In genomic region chr16:30535106-30535776, GRCh38 we compare ENCODE assay signal across 8 cellular contexts. TPM values are rescaled to one million over a fixed set of nuclear protein-coding genes. Genes with fewer than 3 reads are reported as not detected.
DNase-seq lines count a peak whose midpoint lies in the region; TF ChIP-seq lines count a peak whose summit lies in the region.

No MANE protein-coding gene starts in this region.

- H3F3A ChIP-seq in Loucy (ENCODE audit: low read depth): no peaks in the 10 kb centered on the region

- H3K56ac ChIP-seq in mesendoderm (ENCODE audit: low read length): peak overlapping the region; percentile 99

- TF ChIP-seq POLR2A in vagina (IDR thresholded peaks at IDR 0.05): no peak

- DNase-seq in activated gamma-delta T cell treated with Interleukin-2 at 50 U/mL for 16 hours: peak; percentile 27
- no peak for DNase-seq in activated gamma-delta T cell (lab: John Stamatoyannopoulos, UW)
- peak; percentile 78 for DNase-seq in mesendoderm
- no peak for DNase-seq in vagina (ENCODE audit: extremely low spot score in 2 of 2)
- no peak for DNase-seq in GDM1 (lab: John Stamatoyannopoulos, UW)
- DNase-seq in GM03348 (ENCODE audit: low spot score): no peak

- H3K4me3 ChIP-seq in Loucy (ENCODE audit: low read length, poor library complexity, severe bottlenecking) (peak overlapping the region; percentile 96), mesendoderm (ENCODE audit: low read length) (peak overlapping the region; percentile 70), vagina (peak overlapping the region; percentile 90 to 92)

- H4K5ac ChIP-seq in mesendoderm (ENCODE audit: low read length): peak overlapping the region; percentile 93

- no peak for TF ChIP-seq CTCF in Loucy (conservative IDR thresholded peaks at IDR 0.05; ENCODE audit: low read length)
- no peak for TF ChIP-seq CTCF in vagina (IDR thresholded peaks at IDR 0.05)

- no peak overlapping the region for H2BK120ac ChIP-seq in mesendoderm (ENCODE audit: low read depth, low read length)

- peak overlapping the region; percentile 96 for H2BK5ac ChIP-seq in mesendoderm (ENCODE audit: low read length)

- H2AK5ac ChIP-seq in mesendoderm (ENCODE audit: low read length): peak overlapping the region; percentile 83

- H2AFZ ChIP-seq in Loucy (ENCODE audit: low read length): peak overlapping the region; percentile 80

- H2BK15ac ChIP-seq in mesendoderm (replicated peaks; ENCODE audit: low read depth): no peak overlapping the region

- H3K4me1 ChIP-seq in Loucy (ENCODE audit: insufficient read depth, low read length, poor library complexity, severe bottlenecking) (peaks cover 10% of the 10 kb centered on the region), mesendoderm (ENCODE audit: control insufficient read depth, low read depth, low read length) (no peaks in the 10 kb centered on the region), vagina (peaks cover 38% of the 10 kb centered on the region)

- H3K27me3 ChIP-seq in Loucy (ENCODE audit: insufficient read depth, low read length, poor library complexity, severe bottlenecking) (no peaks in the 10 kb centered on the region), mesendoderm (ENCODE audit: insufficient read depth, low read length, poor library complexity) (no peaks in the 10 kb centered on the region), vagina (no peaks in the 10 kb centered on the region)

- H3K79me1 ChIP-seq in mesendoderm (ENCODE audit: low read length): peaks cover 2% of the 10 kb centered on the region

- H3K27ac ChIP-seq in cingulate gyrus (ENCODE audit: low read depth, low read length) (peak overlapping the region; percentile 91), mesendoderm (ENCODE audit: low read depth, low read length) (peak overlapping the region; percentile 85), vagina (peak overlapping the region; percentile 92)

- H3K36me3 ChIP-seq in Loucy (ENCODE audit: insufficient read depth, low read length): no peaks in the 10 kb centered on the region; the same call in 1 of the 2 replicates
- H3K36me3 ChIP-seq in mesendoderm (ENCODE audit: control insufficient read depth, insufficient read depth, low read length): no peaks in the 10 kb centered on the region
- H3K36me3 ChIP-seq in vagina: peaks cover 0 to 10% of the 10 kb centered on the region in 2 donors

- WGBS in mesendoderm (ENCODE audit: extremely low coverage, insufficient coverage, low lambda C conversion rate): no CpG with 5 or more reads among the region's 18 CpGs

- H3K9ac ChIP-seq in Loucy (ENCODE audit: low read depth, low read length, poor library complexity, severe bottlenecking) (peak overlapping the region; percentile 96), mesendoderm (ENCODE audit: low read length) (peak overlapping the region; percentile 81)

- intact Hi-C loops in vagina (cut with DNase I): loop anchor here (2.0 to 10.0 kb wide), 4 partner anchors 24 to 458 kb away; partner anchors contain the start of genes PPP4C, SEPHS2, ZNF764 and ZNF785

- H3K9me3 ChIP-seq in Loucy (ENCODE audit: insufficient read depth, low read depth, low read length): no peaks in the 10 kb centered on the region
- no peaks in the 10 kb centered on the region for H3K9me3 ChIP-seq in vagina

- peak overlapping the region; percentile 78 for H3K4ac ChIP-seq in mesendoderm (ENCODE audit: low read depth, low read length)

- peaks cover 7% of the 10 kb centered on the region for H4K20me1 ChIP-seq in Loucy (ENCODE audit: insufficient read depth, low read length, poor library complexity, severe bottlenecking)

- peak overlapping the region; percentile 48 for H3K23ac ChIP-seq in mesendoderm (ENCODE audit: low read length)

- H3K4me2 ChIP-seq in Loucy (ENCODE audit: low read depth, low read length, poor library complexity, severe bottlenecking) (peak overlapping the region; percentile 85), mesendoderm (ENCODE audit: low read length) (peak overlapping the region; percentile 90)

- H3K18ac ChIP-seq in mesendoderm (ENCODE audit: low read length): peak overlapping the region; percentile 93

- H4K8ac ChIP-seq in mesendoderm (ENCODE audit: low read depth, low read length): no peak overlapping the region

- peaks cover 58% of the 10 kb centered on the region for H3K79me2 ChIP-seq in Loucy (ENCODE audit: insufficient read depth, low read length)
- no peaks in the 10 kb centered on the region for H3K79me2 ChIP-seq in mesendoderm (ENCODE audit: control insufficient read depth, insufficient read depth, low read length)

- H3K9me2 ChIP-seq in Loucy (replicated peaks; ENCODE audit: low read depth, low read length): no peaks in the 10 kb centered on the region

RNA-seq across cellular contexts. Expression of gene ZNF747, which starts 0.6 kb away (rescaled TPM):
- polyA plus RNA-seq in mesendoderm (2013, experiment 1 of 2): 5.4 TPM
- 5.2 TPM for polyA plus RNA-seq in mesendoderm (2013, experiment 2 of 2)
- total RNA-seq in vagina: 10.6 TPM

RNA-seq across cellular contexts. Expression of gene ZNF768, which starts 8.9 kb away (rescaled TPM):
- 20.2 TPM for polyA plus RNA-seq in mesendoderm (2013, experiment 1 of 2)
- 20.4 TPM for polyA plus RNA-seq in mesendoderm (2013, experiment 2 of 2)
- total RNA-seq in vagina: 30.7 TPM

RNA-seq across cellular contexts. Expression of gene ZNF764, which starts 22.9 kb away (rescaled TPM):
- polyA plus RNA-seq in mesendoderm (2013, experiment 1 of 2): 3.5 TPM
- 3.3 TPM for polyA plus RNA-seq in mesendoderm (2013, experiment 2 of 2)
- total RNA-seq in vagina: 18.4 TPM

RNA-seq across cellular contexts. Expression of gene ZNF688, which starts 36.3 kb away (rescaled TPM):
- polyA plus RNA-seq in mesendoderm (2013, experiment 1 of 2): 2.2 TPM
- 2.3 TPM for polyA plus RNA-seq in mesendoderm (2013, experiment 2 of 2)
- 20.1 TPM for total RNA-seq in vagina

RNA-seq across cellular contexts. Expression of gene ZNF785, which starts 50.3 kb away (rescaled TPM):
- polyA plus RNA-seq in mesendoderm (2013, experiment 1 of 2): 3.8 TPM
- 3.4 TPM for polyA plus RNA-seq in mesendoderm (2013, experiment 2 of 2)
- 21.6 TPM for total RNA-seq in vagina

Comparison
In these comparisons a context has a peak if more than half of its experiments do, and no peak if none do; other contexts are left out.
1. DNase-seq: peak in activated gamma-delta T cell treated with Interleukin-2 at 50 U/mL for 16 hours (single experiment) and mesendoderm (single experiment); none in activated gamma-delta T cell (single experiment), vagina (0 of 2), GDM1 (single experiment) and GM03348 (single experiment).
2. Peak in every context shown above with its lines, with median percentiles within 50 percentile points of each other: H3K4me3 ChIP-seq and H3K27ac ChIP-seq.